16 cellular contexts compared by ENCODE assay signal in the genomic region with DNA sequence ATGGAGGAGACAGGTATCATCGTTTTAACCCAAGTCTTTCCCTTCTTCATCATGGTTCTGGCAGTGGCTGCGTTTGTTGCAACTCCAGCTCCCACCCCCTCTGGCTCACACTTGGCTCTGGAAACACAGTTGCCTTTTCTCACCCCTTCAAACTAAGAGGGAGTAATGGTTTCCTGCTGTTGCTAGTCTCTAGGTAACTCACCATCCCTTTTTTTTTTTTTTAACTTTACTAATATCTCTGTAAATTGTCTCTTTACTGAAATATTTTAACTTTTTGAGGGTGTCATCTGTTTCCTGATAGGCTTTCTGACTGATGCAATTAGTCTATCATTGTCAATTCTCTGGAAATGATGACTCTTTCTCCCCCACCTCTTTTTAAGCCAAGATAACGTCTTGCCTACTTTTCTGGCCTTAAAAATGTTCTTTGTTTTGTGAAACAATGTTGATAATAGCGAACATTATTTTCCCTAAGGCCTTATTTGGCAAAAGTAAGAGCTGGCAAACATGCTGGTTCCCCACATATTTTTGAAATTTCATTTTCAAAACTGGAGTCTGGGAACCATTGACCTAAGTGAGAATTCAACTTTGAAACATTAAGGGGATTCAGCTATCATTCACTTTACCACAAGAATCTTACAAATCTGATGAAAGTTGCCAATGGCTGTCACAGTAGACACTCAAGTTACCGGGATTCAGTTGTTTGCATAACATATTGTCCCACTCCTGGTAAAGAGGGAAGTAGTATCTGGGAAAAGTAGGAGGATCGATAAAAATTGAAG.
"Had no signal": no experiment of that assay in that cellular context is flagged by ENCODE, and none has a peak within 500 bp of the region (broad histone marks: within the 10 kb centered on the region; RNA-seq: fewer than 3 reads in every experiment).

No MANE protein-coding gene starts in this region.

- H3K9me3 ChIP-seq: gastrocnemius medialis, pancreas, transverse colon had no signal

- ATAC-seq: gastrocnemius medialis, pancreas, T-cell had no signal

- H3K4me1 ChIP-seq: left ventricle myocardium inferior, pancreas, transverse colon had no signal

- H3K4me1 Mint-ChIP-seq: activated naive CD4-positive, alpha-beta T cell treated with anti-CD3 and anti-CD28 coated beads, Interleukin-2, amount 50 U/mL, for 24 hours; memory B cell; T-cell had no signal

- H3K27ac Mint-ChIP-seq: activated naive CD4-positive, alpha-beta T cell treated with anti-CD3 and anti-CD28 coated beads, Interleukin-2, amount 50 U/mL, for 24 hours; activated T-cell treated with anti-CD3 and anti-CD28 coated beads, Interleukin-2, amount 50 U/mL, for 24 hours; brain; dendritic cell treated with granulocyte-macrophage colony-stimulating factor and Interleukin-4, amounts not matched to agents 40 ng/mL and 50 ng/mL, for 4 days; memory B cell; T-cell had no signal

- H3K36me3 ChIP-seq: gastrocnemius medialis, left ventricle myocardium inferior, pancreas, transverse colon had no signal

- H3K4me3 ChIP-seq: gastrocnemius medialis, left ventricle myocardium inferior, pancreas, skin epidermis, transverse colon had no signal

- H3K27me3 Mint-ChIP-seq: activated T-cell treated with anti-CD3 and anti-CD28 coated beads, Interleukin-2, amount 50 U/mL, for 24 hours; brain; dendritic cell treated with granulocyte-macrophage colony-stimulating factor and Interleukin-4, amounts not matched to agents 40 ng/mL and 50 ng/mL, for 4 days; T-cell had no signal

- DNase-seq: activated effector memory CD4-positive, alpha-beta T cell treated with Interleukin-2 at 50 U/mL for 16 hours; activated T-cell treated with anti-CD3 and anti-CD28 coated beads, Interleukin-2, amount 50 U/mL, for 24 hours; amniotic stem cell; gastrocnemius medialis; kidney; left ventricle myocardium inferior; pancreas; retina; stimulated activated CD4-positive, alpha-beta T cell treated with anti-CD3 and anti-CD28 coated beads, Interleukin-4, amount 100 ng/mL, for 4 hours; T-cell; transverse colon had no signal

- H3K27me3 ChIP-seq: gastrocnemius medialis, pancreas, transverse colon had no signal

- H3K27ac ChIP-seq: gastrocnemius medialis, left ventricle myocardium inferior, pancreas, transverse colon had no signal

- H3K9me3 Mint-ChIP-seq: activated naive CD4-positive, alpha-beta T cell treated with anti-CD3 and anti-CD28 coated beads, Interleukin-2, amount 50 U/mL, for 24 hours; activated T-cell treated with anti-CD3 and anti-CD28 coated beads, Interleukin-2, amount 50 U/mL, for 24 hours; brain; dendritic cell treated with granulocyte-macrophage colony-stimulating factor and Interleukin-4, amounts not matched to agents 40 ng/mL and 50 ng/mL, for 4 days; T-cell had no signal

- H3K36me3 Mint-ChIP-seq: activated naive CD4-positive, alpha-beta T cell treated with anti-CD3 and anti-CD28 coated beads, Interleukin-2, amount 50 U/mL, for 24 hours; brain; memory B cell; T-cell had no signal

- H3K4me3 Mint-ChIP-seq: activated naive CD4-positive, alpha-beta T cell treated with anti-CD3 and anti-CD28 coated beads, Interleukin-2, amount 50 U/mL, for 24 hours; activated T-cell treated with anti-CD3 and anti-CD28 coated beads, Interleukin-2, amount 50 U/mL, for 24 hours; brain; dendritic cell treated with granulocyte-macrophage colony-stimulating factor and Interleukin-4, amounts not matched to agents 40 ng/mL and 50 ng/mL, for 4 days; memory B cell; T-cell had no signal
